Comparison of ENCODE assay signal across 9 cellular contexts in the genomic region with DNA sequence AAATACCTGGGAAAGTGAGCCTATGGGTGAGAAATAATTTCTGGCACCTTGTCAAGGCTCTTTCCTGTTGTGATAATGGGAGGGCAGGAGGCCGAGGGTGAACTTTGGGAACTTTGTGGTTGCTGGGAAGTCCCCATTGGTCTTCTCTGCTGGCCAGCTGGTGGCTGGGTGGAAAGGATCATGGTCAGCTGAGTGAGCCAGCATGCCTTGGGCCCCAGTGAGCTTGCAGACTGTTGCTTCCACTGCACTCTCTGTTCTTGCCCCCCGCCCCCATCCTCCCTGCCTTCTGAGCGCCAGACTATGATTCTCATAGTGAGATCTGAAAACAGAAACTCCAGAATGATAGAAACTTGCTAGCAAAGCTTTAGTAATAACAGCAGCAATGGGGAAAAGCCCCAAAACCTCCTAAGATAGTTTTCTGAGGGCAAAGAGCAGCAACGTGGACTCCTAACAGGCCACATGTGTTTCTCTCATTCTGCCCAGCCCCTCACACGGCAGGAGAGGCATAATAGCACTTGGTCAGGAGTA.
DNase-seq lines count a peak whose midpoint lies in the region; ATAC-seq lines count a peak whose summit lies in the region.
"Had no signal": no experiment of that assay in that cellular context is flagged by ENCODE, and none has a peak within 500 bp of the region (broad histone marks: within the 10 kb centered on the region; RNA-seq: fewer than 3 reads in every experiment).

No MANE protein-coding gene starts in this region.

- DNase-seq in stimulated activated CD4-positive, alpha-beta T cell treated with anti-CD3 and anti-CD28 coated beads, Interleukin-12 subunit alpha, Interleukin-12 subunit beta, amount 100 ng/mL, for 24 hours (ENCODE audit: low read depth in 2 of 2), result peak; percentile 56 to 84
- DNase-seq in NCI-H1930 (lab: John Stamatoyannopoulos, UW) (no peak), NCI-H2171 (lab: John Stamatoyannopoulos, UW) (no peak), hepatic stellate cell (ENCODE audit: low spot score) (no peak), NCI-H524 (lab: John Stamatoyannopoulos, UW) (no peak)
- DNase-seq: tibial artery had no signal

- peak; percentile 66 for ATAC-seq in GM18517 (IDR thresholded peaks at IDR 0.05; ENCODE audit: unreplicated experiment)
- peak; percentile 57 for ATAC-seq in GM21515 (IDR thresholded peaks at IDR 0.05; ENCODE audit: unreplicated experiment)
- ATAC-seq in HG03457 (IDR thresholded peaks at IDR 0.05; ENCODE audit: unreplicated experiment), result peak; percentile 50

Comparison
In these comparisons a context has a peak if more than half of its experiments do, and no peak if none do; other contexts are left out.
1. DNase-seq: peak in stimulated activated CD4-positive, alpha-beta T cell treated with anti-CD3 and anti-CD28 coated beads, Interleukin-12 subunit alpha, Interleukin-12 subunit beta, amount 100 ng/mL, for 24 hours (2 of 2); none in NCI-H1930 (0 of 2), NCI-H2171 (single experiment), hepatic stellate cell (single experiment) and NCI-H524 (0 of 2).
2. Peak in every context shown above with its lines, with median percentiles within 50 percentile points of each other: ATAC-seq.